8 cellular contexts compared by ENCODE assay signal in genomic region chr17:75625813-75626486, GRCh38. TPM values are rescaled to one million over a fixed set of nuclear protein-coding genes. Genes with fewer than 3 reads are reported as not detected.
DNase-seq lines count a peak whose midpoint lies in the region; ATAC-seq, FAIRE-seq and TF ChIP-seq lines count a peak whose summit lies in the region.

No MANE protein-coding gene starts in this region.

- H3K79me1 ChIP-seq in H1 (ENCODE audit: low read depth, low read length), result no peaks in the 10 kb centered on the region

- H2BK12ac ChIP-seq in H1 (ENCODE audit: low read depth, low read length), result no peak overlapping the region

- no peak overlapping the region for H3K4ac ChIP-seq in H1 (replicated peaks; ENCODE audit: insufficient read length, low read depth, low read length)

- BruUV-seq in PC-9 (replicated peaks; lab: Mats Ljungman, UMichigan), result no TSS peak

- H3K9me2 ChIP-seq in PC-9 (ENCODE audit: insufficient read depth), result no peaks in the 10 kb centered on the region

- no peaks in the 10 kb centered on the region for H3K36me3 Mint-ChIP-seq in nephron (ENCODE audit: low read depth)

- 0 out of 3 replicates have a peak, but pooled peaks of 1 of the 2 experiments have one; percentile 33 for TF ChIP-seq POLR2A in H1 (IDR thresholded peaks at IDR 0.05; ENCODE audit: control extremely low read depth in 1 of 2, low read depth in 2 of 2, low read length in 2 of 2)

- H3K27me3 ChIP-seq in PC-9 (ENCODE audit: insufficient read depth, low read depth) (no peaks in the 10 kb centered on the region), H1 (replicated peaks in 1 of 4; ENCODE audit: control insufficient read depth in 3 of 4, extremely low read depth in 1 of 4, insufficient read depth in 3 of 4, low read length in 3 of 4) (no peaks in the 10 kb centered on the region; a peak in 2 of 7 replicates)

- H3K9ac ChIP-seq in H1 (replicated peaks in 1 of 4; ENCODE audit: extremely low read depth in 1 of 4, low read depth in 3 of 4, low read length in 3 of 4), result no peak overlapping the region

- 76% methylated on average over 15 of the region's 15 CpGs; no CpG with 5 or more reads in 1 of the 2 experiments for WGBS in H1 (ENCODE audit: extremely low coverage in 1 of 2, insufficient coverage in 1 of 2, insufficient read length in 1 of 2, insufficient replicate concordance in 2 of 2, low coverage in 1 of 2, low lambda C conversion rate in 2 of 2, missing lambda C conversion rate in 1 of 2), 2 experiments

- peak overlapping the region; percentile 48; the same call in 1 of the 2 replicates for H3K18ac ChIP-seq in H1 (ENCODE audit: extremely low read depth, low read length)

- intact Hi-C loops in PC-9 (cut with micrococcal nuclease; ENCODE audit: unreplicated experiment), result no loop called here

- CTCF ChIA-PET in PC-9 (lab: Charles Lee), result interaction anchor here (0.7 to 0.8 kb wide), 2 partner anchors 8 to 25 kb away, joined by 4 to 5 read pairs; no protein-coding TSS in a partner anchor
- CTCF ChIA-PET in H1 (lab: Charles Lee; ENCODE audit: partially characterized antibody), result interaction anchor here (0.5 to 59.2 kb wide), 29 partner anchors 7 to 407 kb away, joined by 3 to 2200 read pairs (median 5); partner anchors contain the start of genes ITGB4, RECQL5, SAP30BP and SMIM5

- peak; percentile 22 to 50; a peak in 3 of 4 replicates for TF ChIP-seq RAD21 in H1 (IDR thresholded peaks at IDR 0.05 in 1 of 2, conservative IDR thresholded peaks at IDR 0.05 in 1 of 2; ENCODE audit: low read depth in 2 of 2, low read length in 2 of 2)

- H2AFZ ChIP-seq in PC-9 (no peak overlapping the region), H1 (ENCODE audit: low read length) (no peak overlapping the region)

- POLR2A ChIA-PET in PC-9 (lab: Charles Lee; ENCODE audit: unreplicated experiment), result no interaction called here
- POLR2A ChIA-PET in H1 (lab: Charles Lee; ENCODE audit: partially characterized antibody), result interaction anchor here (0.7 to 2.7 kb wide), 7 partner anchors 9 to 154 kb away, joined by 3 to 10 read pairs (median 4); no protein-coding TSS in a partner anchor

- no peak overlapping the region for H4K91ac ChIP-seq in H1 (replicated peaks; ENCODE audit: insufficient read length, low read length)

- no peak overlapping the region for H3K4me3 Mint-ChIP-seq in nephron

- H2BK20ac ChIP-seq in H1 (ENCODE audit: low read length), result no peak overlapping the region

- ATAC-seq in GM21576 (IDR thresholded peaks at IDR 0.05; ENCODE audit: unreplicated experiment) (no peak), GM19035 (IDR thresholded peaks at IDR 0.05; ENCODE audit: unreplicated experiment) (no peak)

- no peaks in the 10 kb centered on the region for H3K9me3 ChIP-seq in PC-9 (ENCODE audit: insufficient read depth, low read depth)
- H3K9me3 ChIP-seq in H1 (ENCODE audit: insufficient read depth in 2 of 2, low read depth in 1 of 2, low read length in 1 of 2), result no peaks in the 10 kb centered on the region

- no peak for TF ChIP-seq EP300 in H1 (IDR thresholded peaks at IDR 0.05; ENCODE audit: borderline replicate concordance in 1 of 2, low read depth in 2 of 2, low read length in 2 of 2)

- no peak overlapping the region for H3K56ac ChIP-seq in H1 (replicated peaks; ENCODE audit: insufficient read length, low read depth, low read length)

- H3K79me2 ChIP-seq in PC-9 (ENCODE audit: low read depth) (no peaks in the 10 kb centered on the region), H1 (ENCODE audit: control insufficient read depth in 1 of 2, insufficient read depth in 2 of 2, low read length in 2 of 2) (no peaks in the 10 kb centered on the region)

- H3K4me1 ChIP-seq in PC-9 (replicated peaks; ENCODE audit: insufficient read depth) (no peaks in the 10 kb centered on the region), H1 (replicated peaks in 1 of 4; ENCODE audit: control insufficient read depth in 3 of 4, insufficient read depth in 4 of 4, low read length in 3 of 4) (no peaks in the 10 kb centered on the region)

- H3K27ac Mint-ChIP-seq in nephron, result no peak overlapping the region

- H3K27ac ChIP-seq in PC-9 (no peak overlapping the region), H1 (ENCODE audit: low read depth, low read length) (no peak overlapping the region)

- no peak overlapping the region for H3K23ac ChIP-seq in H1 (ENCODE audit: insufficient read length)

- H3F3A ChIP-seq in PC-9 (ENCODE audit: insufficient read depth, low read depth), result no peaks in the 10 kb centered on the region

- no peak overlapping the region for H2AK5ac ChIP-seq in H1 (ENCODE audit: low read depth, low read length)

- FAIRE-seq in H1 (lab: Jason Lieb, UNC), result no peak

- TF ChIP-seq CTCF in PC-9 (conservative IDR thresholded peaks at IDR 0.05), result peak; percentile 79
- TF ChIP-seq CTCF in H1 (IDR thresholded peaks at IDR 0.05; ENCODE audit: control extremely low read depth in 1 of 3, insufficient read depth in 1 of 3, low read depth in 1 of 3, low read length in 3 of 3), result peak; percentile 91 to 94 (median 93)
- TF ChIP-seq CTCF in nephron (IDR thresholded peaks at IDR 0.05; ENCODE audit: unreplicated experiment in 3 of 3), result peak; percentile 69 to 76 (median 71)

- H3K14ac ChIP-seq in H1 (ENCODE audit: insufficient read length), result no peak overlapping the region

- H3K23me2 ChIP-seq in H1 (ENCODE audit: low read depth, low read length), result no peaks in the 10 kb centered on the region

- H2BK15ac ChIP-seq in H1 (ENCODE audit: low read length), result no peak overlapping the region

- H2BK120ac ChIP-seq in H1 (replicated peaks; ENCODE audit: low read depth, low read length), result no peak overlapping the region

- H3K27me3 Mint-ChIP-seq in nephron (ENCODE audit: low read depth), result no peaks in the 10 kb centered on the region

- H3K36me3 ChIP-seq in PC-9 (ENCODE audit: low read depth) (no peaks in the 10 kb centered on the region), H1 (ENCODE audit: control insufficient read depth in 2 of 4, insufficient read depth in 4 of 4, low read length in 3 of 4) (0 out of 8 replicates have a peak, but pooled peaks cover 0 to 3% (median under 1%) of the 10 kb centered on the region in 4 experiments)

- no peaks in the 10 kb centered on the region for H3K9me3 Mint-ChIP-seq in nephron

- DNase-seq in stimulated activated CD4-positive, alpha-beta T cell treated with anti-CD3 and anti-CD28 coated beads, Interleukin-4, amount 100 ng/mL, for 24 hours, result peak; percentile 14
- DNase-seq in stimulated activated CD4-positive, alpha-beta T cell treated with anti-CD3 and anti-CD28 coated beads, Interleukin-12 subunit alpha, Interleukin-12 subunit beta, amount 100 ng/mL, for 4 hours, result no peak
- DNase-seq in PC-9 (no peak), H1 (ENCODE audit: low read depth in 1 of 2, low spot score in 2 of 2) (peak in 1 of 2 experiments; percentile 88), HT-29 (ENCODE audit: low spot score) (no peak)

- H3K4me3 ChIP-seq in PC-9 (no peak overlapping the region), H1 (ENCODE audit: extremely low read depth in 1 of 4, insufficient read depth in 2 of 4, low read depth in 3 of 4, low read length in 4 of 4) (no peak overlapping the region)

- no peak overlapping the region for H3K4me2 ChIP-seq in PC-9
- no peak overlapping the region for H3K4me2 ChIP-seq in H1 (ENCODE audit: insufficient read depth in 1 of 2, low read depth in 2 of 2, low read length in 2 of 2)

- peaks cover 3% of the 10 kb centered on the region; the same call in 1 of the 2 replicates for H4K20me1 ChIP-seq in PC-9 (ENCODE audit: insufficient read depth)
- H4K20me1 ChIP-seq in H1 (replicated peaks in 1 of 2; ENCODE audit: control insufficient read depth in 1 of 2, insufficient read depth in 2 of 2, low read length in 2 of 2), result no peaks in the 10 kb centered on the region

- peaks cover 10% of the 10 kb centered on the region for H3K4me1 Mint-ChIP-seq in nephron

- 0 out of 2 replicates have a peak overlapping the region, but pooled peaks have one; percentile 62 for H4K8ac ChIP-seq in H1 (ENCODE audit: extremely low read depth, insufficient read depth, low read length)

- H4K5ac ChIP-seq in H1 (ENCODE audit: insufficient read length, low read depth, low read length), result no peak overlapping the region

- H2BK5ac ChIP-seq in H1 (ENCODE audit: low read depth, low read length), result 0 out of 2 replicates have a peak overlapping the region, but pooled peaks have one; percentile 21

RNA-seq across cellular contexts. Expression of gene SMIM5, which starts 7.3 kb away (rescaled TPM):
- total RNA-seq in PC-9 (2021), result 0.31 and 0.40 TPM in 2 replicates
- not detected in 2 replicates for total RNA-seq in H1 (2021; fragmentation: NEBNext Ultra II Directional; extraction: Animal tissue kit (Norgen Biotek cat#: 25700))
- not detected in 2 replicates for polyA plus RNA-seq in H1 (2011; rRNA removed)
- polyA plus RNA-seq in H1 (2011; cell fraction: cytosol; rRNA removed), result not detected
- 0.14 TPM for polyA plus RNA-seq in H1 (2011; cell fraction: nucleus; rRNA removed)
- polyA plus RNA-seq in H1 (2012, experiment 1 of 2), result 0.07 to 0.79 TPM (median 0.30 TPM) in 4 replicates
- 0.08 TPM for polyA plus RNA-seq in H1 (2012, experiment 2 of 2)
- polyA plus RNA-seq in H1 (2013, experiment 1 of 2), result not detected
- not detected for polyA plus RNA-seq in H1 (2013, experiment 2 of 2)
- polyA minus RNA-seq in H1 (2011; rRNA and poly(A)+ RNA removed), result not detected in 2 replicates
- polyA minus RNA-seq in H1 (2011; cell fraction: cytosol; rRNA and poly(A)+ RNA removed), result not detected
- not detected for polyA minus RNA-seq in H1 (2011; cell fraction: nucleus; rRNA and poly(A)+ RNA removed)
- total RNA-seq in HT-29 (2014; rRNA removed; shearing (Covaris generic)), result 16.4 and 16.7 TPM in 2 replicates

RNA-seq across cellular contexts. Expression of gene MYO15B, which starts 38.4 kb away (rescaled TPM):
- total RNA-seq in PC-9 (2021), result 53.5 and 79.7 TPM in 2 replicates
- total RNA-seq in H1 (2021; fragmentation: NEBNext Ultra II Directional; extraction: Animal tissue kit (Norgen Biotek cat#: 25700)), result 11.2 and 13.8 TPM in 2 replicates
- 7.1 and 15.1 TPM in 2 replicates for polyA plus RNA-seq in H1 (2011; rRNA removed)
- polyA plus RNA-seq in H1 (2011; cell fraction: cytosol; rRNA removed), result 12.4 TPM
- 107 TPM for polyA plus RNA-seq in H1 (2011; cell fraction: nucleus; rRNA removed)
- polyA plus RNA-seq in H1 (2012, experiment 1 of 2), result 9.4 to 17.6 TPM (median 14.5 TPM) in 4 replicates
- polyA plus RNA-seq in H1 (2012, experiment 2 of 2), result 5.4 TPM
- 5.8 TPM for polyA plus RNA-seq in H1 (2013, experiment 1 of 2)
- polyA plus RNA-seq in H1 (2013, experiment 2 of 2), result 4.9 TPM
- 4.1 and 7.9 TPM in 2 replicates for polyA minus RNA-seq in H1 (2011; rRNA and poly(A)+ RNA removed)
- polyA minus RNA-seq in H1 (2011; cell fraction: cytosol; rRNA and poly(A)+ RNA removed), result 12.5 TPM
- polyA minus RNA-seq in H1 (2011; cell fraction: nucleus; rRNA and poly(A)+ RNA removed), result 40.4 TPM
- total RNA-seq in HT-29 (2014; rRNA removed; shearing (Covaris generic)), result 29.0 and 36.8 TPM in 2 replicates

RNA-seq across cellular contexts. Expression of gene RECQL5, which starts 41.0 kb away (rescaled TPM):
- total RNA-seq in PC-9 (2021), result 41.0 and 44.2 TPM in 2 replicates
- total RNA-seq in H1 (2021; fragmentation: NEBNext Ultra II Directional; extraction: Animal tissue kit (Norgen Biotek cat#: 25700)), result 40.7 and 41.1 TPM in 2 replicates
- polyA plus RNA-seq in H1 (2011; rRNA removed), result 15.1 and 34.9 TPM in 2 replicates
- polyA plus RNA-seq in H1 (2011; cell fraction: cytosol; rRNA removed), result 32.7 TPM
- polyA plus RNA-seq in H1 (2011; cell fraction: nucleus; rRNA removed), result 166 TPM
- polyA plus RNA-seq in H1 (2012, experiment 1 of 2), result 29.1 to 42.9 TPM (median 40.6 TPM) in 4 replicates
- 39.8 TPM for polyA plus RNA-seq in H1 (2012, experiment 2 of 2)
- polyA plus RNA-seq in H1 (2013, experiment 1 of 2), result 27.4 TPM
- 25.6 TPM for polyA plus RNA-seq in H1 (2013, experiment 2 of 2)
- 34.6 and 39.9 TPM in 2 replicates for polyA minus RNA-seq in H1 (2011; rRNA and poly(A)+ RNA removed)
- 35.7 TPM for polyA minus RNA-seq in H1 (2011; cell fraction: cytosol; rRNA and poly(A)+ RNA removed)
- polyA minus RNA-seq in H1 (2011; cell fraction: nucleus; rRNA and poly(A)+ RNA removed), result 79.5 TPM
- 56.7 and 64.6 TPM in 2 replicates for total RNA-seq in HT-29 (2014; rRNA removed; shearing (Covaris generic))

RNA-seq across cellular contexts. Expression of gene SAP30BP, which starts 41.2 kb away (rescaled TPM):
- 79.5 and 80.3 TPM in 2 replicates for total RNA-seq in PC-9 (2021)
- 79.9 and 81.5 TPM in 2 replicates for total RNA-seq in H1 (2021; fragmentation: NEBNext Ultra II Directional; extraction: Animal tissue kit (Norgen Biotek cat#: 25700))
- 63.3 and 82.1 TPM in 2 replicates for polyA plus RNA-seq in H1 (2011; rRNA removed)
- 88.6 TPM for polyA plus RNA-seq in H1 (2011; cell fraction: cytosol; rRNA removed)
- 167 TPM for polyA plus RNA-seq in H1 (2011; cell fraction: nucleus; rRNA removed)
- 60.3 to 81.1 TPM (median 73.3 TPM) in 4 replicates for polyA plus RNA-seq in H1 (2012, experiment 1 of 2)
- 72.8 TPM for polyA plus RNA-seq in H1 (2012, experiment 2 of 2)
- 55.3 TPM for polyA plus RNA-seq in H1 (2013, experiment 1 of 2)
- 51.7 TPM for polyA plus RNA-seq in H1 (2013, experiment 2 of 2)
- 44.8 and 47.0 TPM in 2 replicates for polyA minus RNA-seq in H1 (2011; rRNA and poly(A)+ RNA removed)
- 35.2 TPM for polyA minus RNA-seq in H1 (2011; cell fraction: cytosol; rRNA and poly(A)+ RNA removed)
- polyA minus RNA-seq in H1 (2011; cell fraction: nucleus; rRNA and poly(A)+ RNA removed), result 50.9 TPM
- 53.8 and 56.1 TPM in 2 replicates for total RNA-seq in HT-29 (2014; rRNA removed; shearing (Covaris generic))

Comparison
In these comparisons a context has a peak if more than half of its experiments do, and no peak if none do; other contexts are left out.
1. RNA of gene SMIM5, which starts 7.3 kb away (total RNA-seq): 16.4 to 16.7 TPM in HT-29; 0.31 to 0.40 TPM in PC-9 and not detected in H1; every median in the first group is over 10 times any median in the second.
2. Peak in every context shown above with its lines, with median percentiles within 50 percentile points of each other: CTCF ChIP-seq.